Comparison of ENCODE assay signal across 9 cellular contexts in the genomic region with DNA sequence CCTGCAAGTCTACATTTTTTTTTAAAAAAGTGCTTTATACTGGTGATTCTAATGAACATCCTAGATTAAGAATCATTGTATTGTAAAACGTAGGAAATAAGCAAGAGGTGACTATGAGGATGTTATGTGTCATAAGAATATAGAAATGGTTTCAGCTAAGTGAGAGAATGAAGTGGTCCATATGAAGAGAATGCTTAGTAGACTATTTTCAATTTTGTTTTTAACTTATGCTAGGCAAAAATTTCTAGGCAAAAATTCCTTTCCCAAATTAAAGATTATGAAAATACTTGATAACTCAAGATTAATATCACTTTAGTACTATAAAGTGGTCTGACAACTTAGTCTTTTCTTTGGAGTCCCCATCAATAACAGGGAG. TPM values are rescaled to one million over a fixed set of nuclear protein-coding genes. Genes with fewer than 3 reads are reported as not detected.
DNase-seq lines count a peak whose midpoint lies in the region; ATAC-seq and TF ChIP-seq lines count a peak whose summit lies in the region.
"Had no signal": no experiment of that assay in that cellular context is flagged by ENCODE, and none has a peak within 500 bp of the region (broad histone marks: within the 10 kb centered on the region; RNA-seq: fewer than 3 reads in every experiment).

No MANE protein-coding gene starts in this region.

- peak overlapping the region; percentile 86 for H3K4me3 Mint-ChIP-seq in CD8-positive, alpha-beta T cell
- H3K4me3 Mint-ChIP-seq in endodermal cell: peak overlapping the region; percentile 58

- WGBS in endodermal cell (ENCODE audit: insufficient coverage in 1 of 2, insufficient read length in 1 of 2), 2 experiments: 68 to 80% methylated on average over 1 of the region's 1 CpG

- no peak overlapping the region for H3K9ac ChIP-seq in endodermal cell (ENCODE audit: extremely low read depth, low read length, poor library complexity, severe bottlenecking)

- no peaks in the 10 kb centered on the region for H3K9me3 Mint-ChIP-seq in CD8-positive, alpha-beta T cell
- peaks cover 36% of the 10 kb centered on the region for H3K9me3 Mint-ChIP-seq in endodermal cell

- DNase-seq in CD8-positive, alpha-beta T cell: no peak
- DNase-seq in OCI-LY7 (ENCODE audit: low spot score) (no peak), endodermal cell (no peak), osteoblast (ENCODE audit: insufficient read length, low spot score, missing footprints) (no peak), NCI-H69 (lab: John Stamatoyannopoulos, UW) (no peak), LoVo (ENCODE audit: low spot score) (no peak)
- DNase-seq: PC-9 had no signal

- peaks cover 7% of the 10 kb centered on the region for H3K4me1 ChIP-seq in CD8-positive, alpha-beta T cell (ENCODE audit: insufficient read depth, low read length)
- H3K4me1 ChIP-seq in OCI-LY7 (ENCODE audit: insufficient read depth, low read length, poor library complexity, severe bottlenecking): no peaks in the 10 kb centered on the region
- H3K4me1 ChIP-seq in endodermal cell (ENCODE audit: control insufficient read depth, insufficient read depth, low read length): no peaks in the 10 kb centered on the region
- H3K4me1 ChIP-seq in osteoblast (ENCODE audit: insufficient read depth, low read length): peaks cover 4% of the 10 kb centered on the region

- intact Hi-C loops in CD8-positive, alpha-beta T cell (cut with DNase I, micrococcal nuclease): loop anchor here in 1 of 2 experiments (5.0 kb wide), 1 partner anchor 481 kb away; a partner anchor contains a TSS
- intact Hi-C loops in OCI-LY7 (cut with micrococcal nuclease; ENCODE audit: unreplicated experiment): loop anchor here (10.0 kb wide), 1 partner anchor 342 kb away; no protein-coding TSS in a partner anchor

- H3K27ac Mint-ChIP-seq in CD8-positive, alpha-beta T cell: peak overlapping the region; percentile 97
- no peak overlapping the region for H3K27ac Mint-ChIP-seq in endodermal cell

- H3K4me2 ChIP-seq in OCI-LY7 (ENCODE audit: low read length) (peak overlapping the region; percentile 44; the same call in 1 of the 2 replicates), osteoblast (ENCODE audit: insufficient read depth, low read length) (peak overlapping the region; percentile 77)
- H3K4me2 ChIP-seq: PC-9 had no signal

- H3K4me3 ChIP-seq in CD8-positive, alpha-beta T cell (ENCODE audit: low read depth, low read length): peak overlapping the region; percentile 84
- H3K4me3 ChIP-seq in OCI-LY7 (ENCODE audit: low read depth, low read length, poor library complexity, severe bottlenecking) (no peak overlapping the region), endodermal cell (ENCODE audit: low read length) (peak overlapping the region; percentile 77), osteoblast (ENCODE audit: insufficient read depth, low read length) (peak overlapping the region; percentile 80)
- H3K4me3 ChIP-seq: PC-9 had no signal

- H3K9me3 ChIP-seq in CD8-positive, alpha-beta T cell (ENCODE audit: low read length): no peaks in the 10 kb centered on the region
- H3K9me3 ChIP-seq in OCI-LY7 (ENCODE audit: low read length) (no peaks in the 10 kb centered on the region), endodermal cell (ENCODE audit: control insufficient read depth, low read length) (no peaks in the 10 kb centered on the region), osteoblast (ENCODE audit: low read depth, low read length) (no peaks in the 10 kb centered on the region)

- peak overlapping the region; percentile 93 for H3K27ac ChIP-seq in CD8-positive, alpha-beta T cell (ENCODE audit: low read depth, low read length)
- H3K27ac ChIP-seq in OCI-LY7 (ENCODE audit: low read depth, low read length, poor library complexity, severe bottlenecking) (no peak overlapping the region), endodermal cell (ENCODE audit: low read depth, low read length) (no peak overlapping the region), osteoblast (ENCODE audit: low read depth, low read length) (peak overlapping the region; percentile 75)
- H3K27ac ChIP-seq: PC-9 had no signal

- H3K4me1 Mint-ChIP-seq in CD8-positive, alpha-beta T cell (ENCODE audit: low read depth): peaks cover 36% of the 10 kb centered on the region
- H3K4me1 Mint-ChIP-seq in endodermal cell: peaks cover 1% of the 10 kb centered on the region

- no peaks in the 10 kb centered on the region for H3K9me2 ChIP-seq in OCI-LY7 (ENCODE audit: insufficient read depth, low read length)

- ATAC-seq in CD8-positive, alpha-beta T cell: peak; percentile 18
- ATAC-seq in HG02610 (IDR thresholded peaks at IDR 0.05; ENCODE audit: unreplicated experiment) (no peak), HG02623 (IDR thresholded peaks at IDR 0.05; ENCODE audit: unreplicated experiment) (no peak)

- BruUV-seq in OCI-LY7 (replicated peaks; lab: Mats Ljungman, UMichigan): no TSS peak

- no peak overlapping the region for H2AFZ ChIP-seq in OCI-LY7 (ENCODE audit: low read length)
- peak overlapping the region; percentile 93 for H2AFZ ChIP-seq in osteoblast (ENCODE audit: low read length)
- H2AFZ ChIP-seq: PC-9 had no signal

- TF ChIP-seq CTCF in CD8-positive, alpha-beta T cell (IDR thresholded peaks at IDR 0.05): no peak
- no peak for TF ChIP-seq CTCF in OCI-LY7 (conservative IDR thresholded peaks at IDR 0.05; ENCODE audit: low read length)
- TF ChIP-seq CTCF in endodermal cell (conservative IDR thresholded peaks at IDR 0.05): no peak
- no peak for TF ChIP-seq CTCF in osteoblast (IDR thresholded peaks at IDR 0.05; ENCODE audit: extremely low read depth, low read depth, low read length)

- POLR2A ChIA-PET in CD8-positive, alpha-beta T cell (lab: Charles Lee): no interaction called here
- POLR2A ChIA-PET in OCI-LY7 (lab: Charles Lee): interaction anchor here (0.8 to 0.9 kb wide), 2 partner anchors 59 to 65 kb away, joined by 3 to 4 read pairs; no protein-coding TSS in a partner anchor

- H4K20me1 ChIP-seq in OCI-LY7 (ENCODE audit: insufficient read depth, low read length) (no peaks in the 10 kb centered on the region), osteoblast (ENCODE audit: insufficient read depth, low read length) (no peaks in the 10 kb centered on the region)

- H3K36me3 ChIP-seq in CD8-positive, alpha-beta T cell (ENCODE audit: insufficient read depth, low read length): no peaks in the 10 kb centered on the region
- H3K36me3 ChIP-seq in OCI-LY7 (ENCODE audit: insufficient read depth, low read length): no peaks in the 10 kb centered on the region
- H3K36me3 ChIP-seq in endodermal cell (ENCODE audit: control insufficient read depth, insufficient read depth, low read length): no peaks in the 10 kb centered on the region
- no peaks in the 10 kb centered on the region for H3K36me3 ChIP-seq in osteoblast (ENCODE audit: insufficient read depth, low read length)

- no peaks in the 10 kb centered on the region for H3K27me3 Mint-ChIP-seq in CD8-positive, alpha-beta T cell (ENCODE audit: low read depth)
- H3K27me3 Mint-ChIP-seq in endodermal cell (ENCODE audit: insufficient read depth): peaks cover 20% of the 10 kb centered on the region

- no peaks in the 10 kb centered on the region for H3K79me2 ChIP-seq in OCI-LY7 (ENCODE audit: insufficient read depth, low read depth, low read length)
- H3K79me2 ChIP-seq in osteoblast (ENCODE audit: insufficient read depth, low read length): no peaks in the 10 kb centered on the region

- H3K27me3 ChIP-seq in CD8-positive, alpha-beta T cell (ENCODE audit: insufficient read depth, low read length): no peaks in the 10 kb centered on the region
- peaks cover 41% of the 10 kb centered on the region for H3K27me3 ChIP-seq in endodermal cell (ENCODE audit: control insufficient read depth, insufficient read depth, low read length, poor library complexity, severe bottlenecking)
- H3K27me3 ChIP-seq in osteoblast (ENCODE audit: insufficient read depth, low read length): no peaks in the 10 kb centered on the region

- peaks cover 4% of the 10 kb centered on the region for H3K36me3 Mint-ChIP-seq in CD8-positive, alpha-beta T cell
- H3K36me3 Mint-ChIP-seq in endodermal cell (ENCODE audit: low read depth): no peaks in the 10 kb centered on the region

- CTCF ChIA-PET in CD8-positive, alpha-beta T cell (lab: Charles Lee): interaction anchor here (1.4 kb wide), 1 partner anchor 21 kb away, joined by 5 read pairs; no protein-coding TSS in a partner anchor
- CTCF ChIA-PET in OCI-LY7 (lab: Charles Lee; ENCODE audit: unreplicated experiment): no interaction called here

RNA-seq across cellular contexts. Expression of a gene that starts 0.8 kb away (rescaled TPM):
- 10 to 100 TPM; 44.3 to 45.6 TPM for total RNA-seq in CD8-positive, alpha-beta T cell
- 0.08 and 0.73 TPM in 2 replicates for total RNA-seq in OCI-LY7 (2014; rRNA removed; shearing (Covaris generic))
- total RNA-seq in OCI-LY7 (2022) (18.6 and 21.8 TPM in 2 replicates), endodermal cell (10 to 100 TPM; 14.3 to 15.4 TPM), osteoblast (56.6 and 58.6 TPM in 2 replicates)
- polyA plus RNA-seq in endodermal cell (2013, experiment 1 of 2): 8.7 TPM
- 9.3 TPM for polyA plus RNA-seq in endodermal cell (2013, experiment 2 of 2)
- total RNA-seq: PC-9 had no signal

Comparison
In these comparisons a context has a peak if more than half of its experiments do, and no peak if none do; other contexts are left out.
1. H3K27ac ChIP-seq: peak in CD8-positive, alpha-beta T cell (single experiment) and osteoblast (single experiment); none in OCI-LY7 (single experiment) and endodermal cell (single experiment).